1 cellular context compared by ENCODE assay signal in genomic region chr4:145279122-145279960, GRCh38.
TF ChIP-seq lines count a peak whose summit lies in the region.

No MANE protein-coding gene starts in this region.

TF ChIP-seq in HEK293, 187 proteins besides CTCF, POLR2A, EP300 and RAD21 (continued from another document):
- no peak for TF ChIP-seq SETDB1 (IDR thresholded peaks at IDR 0.05; ENCODE audit: insufficient read length, low read length)
- TF ChIP-seq, protein P1, sequence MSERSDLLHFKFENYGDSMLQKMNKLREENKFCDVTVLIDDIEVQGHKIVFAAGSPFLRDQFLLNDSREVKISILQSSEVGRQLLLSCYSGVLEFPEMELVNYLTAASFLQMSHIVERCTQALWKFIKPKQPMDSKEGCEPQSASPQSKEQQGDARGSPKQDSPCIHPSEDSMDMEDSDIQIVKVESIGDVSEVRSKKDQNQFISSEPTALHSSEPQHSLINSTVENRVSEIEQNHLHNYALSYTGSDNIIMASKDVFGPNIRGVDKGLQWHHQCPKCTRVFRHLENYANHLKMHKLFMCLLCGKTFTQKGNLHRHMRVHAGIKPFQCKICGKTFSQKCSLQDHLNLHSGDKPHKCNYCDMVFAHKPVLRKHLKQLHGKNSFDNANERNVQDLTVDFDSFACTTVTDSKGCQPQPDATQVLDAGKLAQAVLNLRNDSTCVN (tag by site-specific recombination; optimal IDR thresholded peaks at IDR 0.05) = no peak
- no peak; the same call in 1 of the 2 replicates for TF ChIP-seq ZNF639 (tag by site-specific recombination; IDR thresholded peaks at IDR 0.05)
- no peak for TF ChIP-seq ZNF513 (tag by site-specific recombination; IDR thresholded peaks at IDR 0.05)
- no peak for TF ChIP-seq ZBTB7A (tag by site-specific recombination; IDR thresholded peaks at IDR 0.05; ENCODE audit: low read depth)
- TF ChIP-seq YY1 (tag by site-specific recombination; IDR thresholded peaks at IDR 0.05) = no peak
- no peak for TF ChIP-seq PRDM4 (tag by site-specific recombination; IDR thresholded peaks at IDR 0.05)
- TF ChIP-seq, protein P2, sequence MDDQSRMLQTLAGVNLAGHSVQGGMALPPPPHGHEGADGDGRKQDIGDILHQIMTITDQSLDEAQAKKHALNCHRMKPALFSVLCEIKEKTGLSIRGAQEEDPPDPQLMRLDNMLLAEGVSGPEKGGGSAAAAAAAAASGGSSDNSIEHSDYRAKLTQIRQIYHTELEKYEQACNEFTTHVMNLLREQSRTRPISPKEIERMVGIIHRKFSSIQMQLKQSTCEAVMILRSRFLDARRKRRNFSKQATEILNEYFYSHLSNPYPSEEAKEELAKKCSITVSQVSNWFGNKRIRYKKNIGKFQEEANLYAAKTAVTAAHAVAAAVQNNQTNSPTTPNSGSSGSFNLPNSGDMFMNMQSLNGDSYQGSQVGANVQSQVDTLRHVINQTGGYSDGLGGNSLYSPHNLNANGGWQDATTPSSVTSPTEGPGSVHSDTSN (CRISPR knock-in tag; IDR thresholded peaks at IDR 0.05) = no peak
- TF ChIP-seq ZBTB10 (tag by site-specific recombination; IDR thresholded peaks at IDR 0.05) = no peak
- TF ChIP-seq, protein P3, sequence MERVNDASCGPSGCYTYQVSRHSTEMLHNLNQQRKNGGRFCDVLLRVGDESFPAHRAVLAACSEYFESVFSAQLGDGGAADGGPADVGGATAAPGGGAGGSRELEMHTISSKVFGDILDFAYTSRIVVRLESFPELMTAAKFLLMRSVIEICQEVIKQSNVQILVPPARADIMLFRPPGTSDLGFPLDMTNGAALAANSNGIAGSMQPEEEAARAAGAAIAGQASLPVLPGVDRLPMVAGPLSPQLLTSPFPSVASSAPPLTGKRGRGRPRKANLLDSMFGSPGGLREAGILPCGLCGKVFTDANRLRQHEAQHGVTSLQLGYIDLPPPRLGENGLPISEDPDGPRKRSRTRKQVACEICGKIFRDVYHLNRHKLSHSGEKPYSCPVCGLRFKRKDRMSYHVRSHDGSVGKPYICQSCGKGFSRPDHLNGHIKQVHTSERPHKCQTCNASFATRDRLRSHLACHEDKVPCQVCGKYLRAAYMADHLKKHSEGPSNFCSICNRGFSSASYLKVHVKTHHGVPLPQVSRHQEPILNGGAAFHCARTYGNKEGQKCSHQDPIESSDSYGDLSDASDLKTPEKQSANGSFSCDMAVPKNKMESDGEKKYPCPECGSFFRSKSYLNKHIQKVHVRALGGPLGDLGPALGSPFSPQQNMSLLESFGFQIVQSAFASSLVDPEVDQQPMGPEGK (tag by site-specific recombination; IDR thresholded peaks at IDR 0.05) = peak; percentile 67
- TF ChIP-seq ZNF530 (tag by site-specific recombination; IDR thresholded peaks at IDR 0.05; ENCODE audit: low read depth) = no peak
